Comparison of ENCODE assay signal across 8 cellular contexts in the genomic region with DNA sequence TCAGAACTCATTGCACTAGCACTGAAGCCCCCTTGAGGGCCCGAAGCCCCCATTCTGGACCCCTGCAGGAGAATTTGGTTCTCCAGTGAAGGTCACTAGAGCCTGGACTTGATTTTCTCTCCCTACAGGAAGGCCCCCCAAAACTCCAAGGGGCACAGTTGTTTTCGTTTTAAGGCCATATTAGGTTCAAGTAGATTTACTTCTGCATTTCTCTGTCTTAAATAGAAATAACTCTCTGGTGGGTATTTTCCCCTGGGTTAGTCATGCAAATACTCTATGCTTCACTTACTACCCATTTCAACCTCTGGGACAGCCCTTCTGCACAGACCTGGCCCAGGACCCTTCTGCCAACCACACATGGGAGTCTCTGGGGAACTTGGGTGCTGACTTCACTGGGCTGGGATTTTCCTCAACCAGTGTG. TPM values are rescaled to one million over a fixed set of nuclear protein-coding genes. Genes with fewer than 3 reads are reported as not detected.
A peak's percentile ranks its signal among the peaks of the same experiment; 100 is the strongest.
DNase-seq lines count a peak whose midpoint lies in the region; ATAC-seq and TF ChIP-seq lines count a peak whose summit lies in the region.

No MANE protein-coding gene starts in this region.

- intact Hi-C loops in activated T-helper 1 cell treated with anti-CD3 and anti-CD28 coated beads, Interleukin-12 subunit alpha, Interleukin-12 subunit beta, Interleukin-2, Interleukin-4 antibody, amounts not matched to agents 30 ng/mL and 10 ng/mL and 1 ng/mL, durations not matched to agents 14 hours and 24 hours and 36 hours (cut with micrococcal nuclease), result loop anchor here (10.0 kb wide), 2 partner anchors 250 to 1630 kb away; a partner anchor contains a TSS

- TF ChIP-seq CTCF in DOHH2 (IDR thresholded peaks at IDR 0.05; ENCODE audit: low read depth, low read length, poor library complexity, severe bottlenecking) (no peak), nephron (IDR thresholded peaks at IDR 0.05; ENCODE audit: unreplicated experiment in 3 of 3) (no peak)

- H3K4me1 ChIP-seq in DOHH2 (ENCODE audit: control insufficient read depth, low read length), result peaks cover 97% of the 10 kb centered on the region
- peaks cover 45% of the 10 kb centered on the region for H3K4me1 ChIP-seq in adipocyte (ENCODE audit: control insufficient read depth, insufficient read depth, low read length)

- H3K36me3 ChIP-seq in DOHH2 (ENCODE audit: control insufficient read depth, low read length) (peaks cover 12% of the 10 kb centered on the region), adipocyte (ENCODE audit: control insufficient read depth, insufficient read depth, low read length, severe bottlenecking) (no peaks in the 10 kb centered on the region)

- no peaks in the 10 kb centered on the region for H3K9me2 ChIP-seq in DOHH2 (replicated peaks; ENCODE audit: control insufficient read depth, low read length)

- no peaks in the 10 kb centered on the region for H3K27me3 ChIP-seq in DOHH2 (ENCODE audit: control insufficient read depth, low read length)
- no peaks in the 10 kb centered on the region for H3K27me3 ChIP-seq in adipocyte (replicated peaks; ENCODE audit: control insufficient read depth, insufficient read depth, low read length)

- ATAC-seq in GM19438 (IDR thresholded peaks at IDR 0.05; ENCODE audit: low read depth, unreplicated experiment), result peak; percentile 50
- peak; percentile 48 for ATAC-seq in HG03432 (IDR thresholded peaks at IDR 0.05; ENCODE audit: unreplicated experiment)

- peak overlapping the region; percentile 98 for H3K27ac ChIP-seq in DOHH2 (ENCODE audit: low read depth, low read length)

- H3K4me3 Mint-ChIP-seq in nephron, result peak overlapping the region; percentile 80 to 86 (median 85)
- no peak overlapping the region for H3K4me3 Mint-ChIP-seq in activated T-helper 1 cell treated with anti-CD3 and anti-CD28 coated beads, Interleukin-12 subunit alpha, Interleukin-12 subunit beta, Interleukin-2, Interleukin-4 antibody, amounts not matched to agents 30 ng/mL and 10 ng/mL and 1 ng/mL, durations not matched to agents 14 hours and 24 hours and 36 hours

- peaks cover 70% of the 10 kb centered on the region for H3F3A ChIP-seq in DOHH2 (ENCODE audit: control insufficient read depth, insufficient read depth)

- H3K9ac ChIP-seq in adipocyte (ENCODE audit: low read length), result peak overlapping the region; percentile 96

- no peaks in the 10 kb centered on the region for H3K9me3 ChIP-seq in DOHH2 (ENCODE audit: control insufficient read depth, insufficient read depth, low read length)
- no peaks in the 10 kb centered on the region for H3K9me3 ChIP-seq in adipocyte (ENCODE audit: control insufficient read depth, low read length)

- no peaks in the 10 kb centered on the region for H3K36me3 Mint-ChIP-seq in nephron (ENCODE audit: low read depth)
- peaks cover 3% of the 10 kb centered on the region for H3K36me3 Mint-ChIP-seq in activated T-helper 1 cell treated with anti-CD3 and anti-CD28 coated beads, Interleukin-12 subunit alpha, Interleukin-12 subunit beta, Interleukin-2, Interleukin-4 antibody, amounts not matched to agents 30 ng/mL and 10 ng/mL and 1 ng/mL, durations not matched to agents 14 hours and 24 hours and 36 hours (ENCODE audit: low read depth)

- H3K79me2 ChIP-seq in DOHH2 (ENCODE audit: control insufficient read depth, low read length), result peaks cover 33% of the 10 kb centered on the region

- H3K4me1 Mint-ChIP-seq in nephron, result peaks cover 22% of the 10 kb centered on the region
- H3K4me1 Mint-ChIP-seq in activated T-helper 1 cell treated with anti-CD3 and anti-CD28 coated beads, Interleukin-12 subunit alpha, Interleukin-12 subunit beta, Interleukin-2, Interleukin-4 antibody, amounts not matched to agents 30 ng/mL and 10 ng/mL and 1 ng/mL, durations not matched to agents 14 hours and 24 hours and 36 hours (ENCODE audit: low read depth), result peaks cover 38% of the 10 kb centered on the region

- H3K4me3 ChIP-seq in DOHH2 (ENCODE audit: low read length), result peak overlapping the region; percentile 71
- peak overlapping the region; percentile 80 for H3K4me3 ChIP-seq in adipocyte (ENCODE audit: low read length)

- peak overlapping the region; percentile 87 to 96 (median 95) for H3K27ac Mint-ChIP-seq in nephron
- no peak overlapping the region for H3K27ac Mint-ChIP-seq in activated T-helper 1 cell treated with anti-CD3 and anti-CD28 coated beads, Interleukin-12 subunit alpha, Interleukin-12 subunit beta, Interleukin-2, Interleukin-4 antibody, amounts not matched to agents 30 ng/mL and 10 ng/mL and 1 ng/mL, durations not matched to agents 14 hours and 24 hours and 36 hours

- H4K20me1 ChIP-seq in DOHH2 (ENCODE audit: control insufficient read depth, insufficient read depth, low read depth, low read length), result no peaks in the 10 kb centered on the region

- peak; percentile 38 for DNase-seq in adipocyte (ENCODE audit: low read depth)
- no peak for DNase-seq in activated T-helper 1 cell treated with anti-CD3 and anti-CD28 coated beads, Interleukin-12 subunit alpha, Interleukin-12 subunit beta, Interleukin-2, Interleukin-4 antibody, amounts not matched to agents 30 ng/mL and 10 ng/mL and 1 ng/mL, durations not matched to agents 14 hours and 24 hours and 36 hours (ENCODE audit: low spot score)
- DNase-seq in NCI-H1694 treated with DMSO at 0.1 percent for 48 hours (lab: John Stamatoyannopoulos, UW), result no peak
- DNase-seq in stimulated activated CD4-positive, alpha-beta T cell treated with anti-CD3 and anti-CD28 coated beads, Interleukin-4, amount 100 ng/mL, for 24 hours, result no peak

- no peaks in the 10 kb centered on the region for H3K27me3 Mint-ChIP-seq in nephron (ENCODE audit: low read depth)
- H3K27me3 Mint-ChIP-seq in activated T-helper 1 cell treated with anti-CD3 and anti-CD28 coated beads, Interleukin-12 subunit alpha, Interleukin-12 subunit beta, Interleukin-2, Interleukin-4 antibody, amounts not matched to agents 30 ng/mL and 10 ng/mL and 1 ng/mL, durations not matched to agents 14 hours and 24 hours and 36 hours (ENCODE audit: insufficient read depth), result peaks cover 5% of the 10 kb centered on the region

- H3K9me3 Mint-ChIP-seq in nephron, result no peaks in the 10 kb centered on the region
- no peaks in the 10 kb centered on the region for H3K9me3 Mint-ChIP-seq in activated T-helper 1 cell treated with anti-CD3 and anti-CD28 coated beads, Interleukin-12 subunit alpha, Interleukin-12 subunit beta, Interleukin-2, Interleukin-4 antibody, amounts not matched to agents 30 ng/mL and 10 ng/mL and 1 ng/mL, durations not matched to agents 14 hours and 24 hours and 36 hours

- peak overlapping the region; percentile 85 for H3K4me2 ChIP-seq in DOHH2 (ENCODE audit: low read length)

RNA-seq across cellular contexts. Expression of a gene that starts 41.6 kb away (rescaled TPM):
- total RNA-seq in activated T-helper 1 cell treated with anti-CD3 and anti-CD28 coated beads, Interleukin-12 subunit alpha, Interleukin-12 subunit beta, Interleukin-2, Interleukin-4 antibody, amounts not matched to agents 30 ng/mL and 10 ng/mL and 1 ng/mL, durations not matched to agents 14 hours and 24 hours and 36 hours, result 51.4 and 54.2 TPM in 2 replicates

RNA-seq across cellular contexts. Expression of a gene that starts 48.8 kb away (rescaled TPM):
- total RNA-seq in activated T-helper 1 cell treated with anti-CD3 and anti-CD28 coated beads, Interleukin-12 subunit alpha, Interleukin-12 subunit beta, Interleukin-2, Interleukin-4 antibody, amounts not matched to agents 30 ng/mL and 10 ng/mL and 1 ng/mL, durations not matched to agents 14 hours and 24 hours and 36 hours, result 6.3 and 8.5 TPM in 2 replicates
